1 cellular context compared by ENCODE assay signal in the genomic region with DNA sequence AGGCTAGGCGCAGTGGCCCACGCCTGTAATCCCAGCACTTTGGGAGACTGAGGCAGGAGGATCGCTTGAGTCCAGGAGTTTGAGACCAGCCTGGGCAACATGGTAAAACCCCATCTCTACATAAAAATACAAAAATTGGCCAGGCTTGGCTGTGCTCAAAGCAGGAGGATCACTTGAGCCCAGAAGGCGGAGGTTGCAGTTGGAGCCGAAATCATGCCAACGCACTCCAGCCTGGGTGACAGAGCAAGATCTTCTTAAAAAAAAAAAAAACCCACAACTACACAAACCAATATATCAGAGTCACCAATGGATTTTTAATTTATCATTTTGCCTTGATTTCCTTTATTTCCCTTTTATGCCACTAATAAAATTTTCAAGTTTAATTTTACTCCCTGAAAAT.
TF ChIP-seq lines count a peak whose summit lies in the region.

No MANE protein-coding gene starts in this region.

TF ChIP-seq in IMR-90, 13 proteins besides CTCF, POLR2A, EP300 and RAD21:
- no peak for TF ChIP-seq RCOR1 (IDR thresholded peaks at IDR 0.05; ENCODE audit: insufficient replicate concordance, low read length)
- TF ChIP-seq, protein P1, sequence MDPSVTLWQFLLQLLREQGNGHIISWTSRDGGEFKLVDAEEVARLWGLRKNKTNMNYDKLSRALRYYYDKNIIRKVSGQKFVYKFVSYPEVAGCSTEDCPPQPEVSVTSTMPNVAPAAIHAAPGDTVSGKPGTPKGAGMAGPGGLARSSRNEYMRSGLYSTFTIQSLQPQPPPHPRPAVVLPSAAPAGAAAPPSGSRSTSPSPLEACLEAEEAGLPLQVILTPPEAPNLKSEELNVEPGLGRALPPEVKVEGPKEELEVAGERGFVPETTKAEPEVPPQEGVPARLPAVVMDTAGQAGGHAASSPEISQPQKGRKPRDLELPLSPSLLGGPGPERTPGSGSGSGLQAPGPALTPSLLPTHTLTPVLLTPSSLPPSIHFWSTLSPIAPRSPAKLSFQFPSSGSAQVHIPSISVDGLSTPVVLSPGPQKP (IDR thresholded peaks at IDR 0.05; ENCODE audit: borderline replicate concordance, low read depth, low read length): no peak
- TF ChIP-seq SMC3 (IDR thresholded peaks at IDR 0.05; ENCODE audit: low read depth, low read length): no peak
- no peak for TF ChIP-seq RFX5 (IDR thresholded peaks at IDR 0.05; ENCODE audit: low read depth, low read length)
- no peak for TF ChIP-seq FOS (IDR thresholded peaks at IDR 0.05; ENCODE audit: low read depth, low read length)
- TF ChIP-seq CHD1 (IDR thresholded peaks at IDR 0.05; ENCODE audit: low read depth, low read length): no peak
- no peak for TF ChIP-seq MXI1 (IDR thresholded peaks at IDR 0.05; ENCODE audit: borderline replicate concordance, low read depth, low read length)
- no peak for TF ChIP-seq MAZ (IDR thresholded peaks at IDR 0.05; ENCODE audit: borderline replicate concordance, low read depth, low read length)
TF ChIP-seq in IMR-90: peak in this region for 0.
